ENCODE assay signal across 12 cellular contexts in the genomic region with DNA sequence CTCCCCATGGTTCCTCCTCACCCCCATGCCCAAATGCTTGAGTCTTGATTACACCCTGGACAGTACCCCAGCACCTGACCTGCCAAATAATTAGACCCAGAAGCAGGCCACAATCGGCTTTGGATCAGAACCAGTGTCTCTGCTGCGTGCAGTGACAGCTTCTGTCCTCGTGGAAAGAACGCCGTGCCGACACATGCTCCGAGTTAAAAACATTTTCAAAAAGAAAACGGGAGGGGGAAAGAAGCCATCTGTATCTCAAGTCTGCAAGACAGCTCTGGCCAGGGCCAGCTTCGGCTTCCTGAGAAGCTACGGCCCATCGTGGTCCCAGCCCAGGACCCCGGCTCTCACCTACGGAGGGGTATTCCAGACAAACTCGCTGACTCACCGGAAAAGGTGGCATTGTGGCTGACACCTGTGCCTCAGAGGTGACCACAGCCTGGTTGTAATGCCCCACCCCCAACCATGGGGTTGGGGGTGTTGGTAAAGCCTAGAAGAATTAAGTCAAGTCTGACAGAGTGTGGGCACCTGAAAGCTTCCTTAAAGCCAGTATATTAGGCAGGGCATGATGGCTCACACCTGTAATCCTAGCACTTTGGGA. TPM values are rescaled to one million over a fixed set of nuclear protein-coding genes. Genes with fewer than 3 reads are reported as not detected.
DNase-seq lines count a peak whose midpoint lies in the region; ATAC-seq and TF ChIP-seq lines count a peak whose summit lies in the region.
"Had no signal": no experiment of that assay in that cellular context is flagged by ENCODE, and none has a peak within 500 bp of the region (broad histone marks: within the 10 kb centered on the region; RNA-seq: fewer than 3 reads in every experiment).

No MANE protein-coding gene starts in this region.

- no peak overlapping the region for H3K4me3 Mint-ChIP-seq in activated CD4-positive, alpha-beta T cell treated with anti-CD3 and anti-CD28 coated beads for 36 hours
- H3K4me3 Mint-ChIP-seq in activated T-cell treated with anti-CD3 and anti-CD28 coated beads, Interleukin-2, amount 50 U/mL, for 72 hours = peak overlapping the region; percentile 19 to 29

- H3K27me3 ChIP-seq in heart left ventricle = no peaks in the 10 kb centered on the region
- no peaks in the 10 kb centered on the region for H3K27me3 ChIP-seq in PC-3 (ENCODE audit: low read length)
- H3K27me3 ChIP-seq: neutrophil had no signal

- H3K36me3 ChIP-seq in heart left ventricle (peaks cover 0 to 15% (median 0%) of the 10 kb centered on the region in 9 donors), PC-3 (ENCODE audit: low read depth, low read length) (no peaks in the 10 kb centered on the region)
- H3K36me3 ChIP-seq: neutrophil had no signal

- H4K20me1 ChIP-seq in PC-3 (ENCODE audit: low read length) = no peaks in the 10 kb centered on the region

- H3K27me3 Mint-ChIP-seq in activated CD4-positive, alpha-beta T cell treated with anti-CD3 and anti-CD28 coated beads for 36 hours = no peaks in the 10 kb centered on the region
- H3K27me3 Mint-ChIP-seq in activated T-cell treated with anti-CD3 and anti-CD28 coated beads, Interleukin-2, amount 50 U/mL, for 72 hours (ENCODE audit: low read depth) = no peaks in the 10 kb centered on the region

- H3K27ac ChIP-seq in heart left ventricle = peak overlapping the region; percentile 17 to 85 (median 62)
- H3K27ac ChIP-seq in PC-3 (ENCODE audit: low read length) = no peak overlapping the region
- H3K27ac ChIP-seq: neutrophil had no signal

- H3K4me1 ChIP-seq in heart left ventricle (peaks cover 0 to 80% (median 60%) of the 10 kb centered on the region in 12 donors), PC-3 (ENCODE audit: insufficient read depth, low read length) (peaks cover 14% of the 10 kb centered on the region)

- intact Hi-C loops in activated CD4-positive, alpha-beta T cell treated with anti-CD3 and anti-CD28 coated beads for 36 hours (cut with DNase I, micrococcal nuclease) = no loop called here
- intact Hi-C loops in heart left ventricle (cut with DNase I) = loop anchor here in 1 of 10 donors (1.0 kb wide), 1 partner anchor 17 kb away; no protein-coding TSS in a partner anchor
- intact Hi-C loops in PC-3 (cut with micrococcal nuclease) = no loop called here

- CTCF ChIA-PET in activated CD4-positive, alpha-beta T cell treated with anti-CD3 and anti-CD28 coated beads for 36 hours (lab: Charles Lee) = no interaction called here
- CTCF ChIA-PET in PC-3 (lab: Charles Lee) = interaction anchor here (0.6 kb wide), 1 partner anchor 33 kb away, joined by 4 read pairs; no protein-coding TSS in a partner anchor

- H3K36me3 Mint-ChIP-seq in activated CD4-positive, alpha-beta T cell treated with anti-CD3 and anti-CD28 coated beads for 36 hours (ENCODE audit: low read depth) = peaks cover 5% of the 10 kb centered on the region
- peaks cover 3 to 5% of the 10 kb centered on the region in 2 donors for H3K36me3 Mint-ChIP-seq in activated T-cell treated with anti-CD3 and anti-CD28 coated beads, Interleukin-2, amount 50 U/mL, for 72 hours (ENCODE audit: insufficient read depth in 2 of 2)

- H3F3A ChIP-seq in PC-3 (ENCODE audit: low read length, unreplicated experiment) = no peaks in the 10 kb centered on the region

- 45 to 59% (median 53%) methylated on average over 15 of the region's 15 CpGs for WGBS in heart left ventricle, 4 donors

- no TSS peak for BruUV-seq in PC-3 (replicated peaks; lab: Mats Ljungman, UMichigan)

- TF ChIP-seq CTCF in heart left ventricle (IDR thresholded peaks at IDR 0.05) = no peak
- TF ChIP-seq CTCF in PC-3 (conservative IDR thresholded peaks at IDR 0.05; ENCODE audit: low read depth, low read length) = no peak

- H3K4me3 ChIP-seq in heart left ventricle (peak overlapping the region in 2 of 12 donors; percentile 6 to 24), PC-3 (ENCODE audit: low read length) (no peak overlapping the region)

- H2AFZ ChIP-seq in PC-3 (ENCODE audit: low read length) = no peak overlapping the region

- H3K4me2 ChIP-seq in PC-3 (ENCODE audit: low read length) = no peak overlapping the region

- POLR2A ChIA-PET in activated CD4-positive, alpha-beta T cell treated with anti-CD3 and anti-CD28 coated beads for 36 hours (lab: Charles Lee) = no interaction called here
- POLR2A ChIA-PET in PC-3 (lab: Charles Lee; ENCODE audit: unreplicated experiment) = no interaction called here

- DNase-seq in activated CD4-positive, alpha-beta T cell treated with anti-CD3 and anti-CD28 coated beads for 36 hours = peak; percentile 39
- no peak for DNase-seq in activated CD4-positive, alpha-beta T cell treated with anti-CD3 and anti-CD28 coated beads for 1 hour
- peak; percentile 41 to 42 for DNase-seq in activated T-cell treated with anti-CD3 and anti-CD28 coated beads, Interleukin-2, amount 50 U/mL, for 72 hours
- no peak for DNase-seq in heart left ventricle
- peak; percentile 58 for DNase-seq in stimulated activated CD8-positive, alpha-beta memory T cell treated with anti-CD3 and anti-CD28 coated beads, Interleukin-4, amount 100 ng/mL, for 48 hours
- no peak for DNase-seq in PC-3
- no peak for DNase-seq in SW 1271 (lab: John Stamatoyannopoulos, UW)
- no peak for DNase-seq in T1000 (lab: John Stamatoyannopoulos, UW)
- DNase-seq: 8988T, islet precursor cell, KG1 had no signal

- no peaks in the 10 kb centered on the region for H3K9me2 ChIP-seq in PC-3 (replicated peaks; ENCODE audit: low read length)

- no peaks in the 10 kb centered on the region for H3K9me3 ChIP-seq in heart left ventricle
- no peaks in the 10 kb centered on the region for H3K9me3 ChIP-seq in PC-3 (ENCODE audit: low read length)
- H3K9me3 ChIP-seq: neutrophil had no signal

- H3K79me2 ChIP-seq in PC-3 (ENCODE audit: low read length) = no peaks in the 10 kb centered on the region

- H3K9me3 Mint-ChIP-seq in activated CD4-positive, alpha-beta T cell treated with anti-CD3 and anti-CD28 coated beads for 36 hours (ENCODE audit: low read depth) = no peaks in the 10 kb centered on the region
- no peaks in the 10 kb centered on the region for H3K9me3 Mint-ChIP-seq in activated T-cell treated with anti-CD3 and anti-CD28 coated beads, Interleukin-2, amount 50 U/mL, for 72 hours

- no peak overlapping the region for H3K9ac ChIP-seq in PC-3 (ENCODE audit: low read length)

- peaks cover 61% of the 10 kb centered on the region for H3K4me1 Mint-ChIP-seq in activated CD4-positive, alpha-beta T cell treated with anti-CD3 and anti-CD28 coated beads for 36 hours
- peaks cover 58% of the 10 kb centered on the region for H3K4me1 Mint-ChIP-seq in activated T-cell treated with anti-CD3 and anti-CD28 coated beads, Interleukin-2, amount 50 U/mL, for 72 hours (ENCODE audit: low read depth)

- no peak for ATAC-seq in activated CD4-positive, alpha-beta T cell treated with anti-CD3 and anti-CD28 coated beads for 36 hours
- peak; percentile 28 for ATAC-seq in activated T-cell treated with anti-CD3 and anti-CD28 coated beads, Interleukin-2, amount 50 U/mL, for 72 hours (replicated peaks in 1 of 2)
- ATAC-seq in heart left ventricle (no peak), PC-3 (no peak)

- no peak for TF ChIP-seq POLR2A in heart left ventricle (IDR thresholded peaks at IDR 0.05)

- H3K27ac Mint-ChIP-seq in activated CD4-positive, alpha-beta T cell treated with anti-CD3 and anti-CD28 coated beads for 36 hours = no peak overlapping the region
- H3K27ac Mint-ChIP-seq in activated T-cell treated with anti-CD3 and anti-CD28 coated beads, Interleukin-2, amount 50 U/mL, for 72 hours = peak overlapping the region; percentile 33

RNA-seq across cellular contexts. Expression of a gene that starts 25.8 kb away (rescaled TPM):
- total RNA-seq in activated CD4-positive, alpha-beta T cell treated with anti-CD3 and anti-CD28 coated beads for 36 hours = 10 to 100 TPM; 40.3 to 64.2 TPM
- 10 to 100 TPM; 70.1 to 84.9 TPM for total RNA-seq in activated T-cell treated with anti-CD3 and anti-CD28 coated beads, Interleukin-2, amount 50 U/mL, for 72 hours
- total RNA-seq in heart left ventricle (10 to 100 TPM; 20.8 to 61.8 (median 48.3) TPM), PC-3 (2014; rRNA removed) (13.0 and 15.0 TPM in 2 replicates)
- 10 to 100 TPM; 21.4 to 30.7 TPM for polyA plus RNA-seq in heart left ventricle

Comparison
In these comparisons a context has a peak if more than half of its experiments do, and no peak if none do; other contexts are left out.
1. DNase-seq: peak in activated CD4-positive, alpha-beta T cell treated with anti-CD3 and anti-CD28 coated beads for 36 hours (single experiment), activated T-cell treated with anti-CD3 and anti-CD28 coated beads, Interleukin-2, amount 50 U/mL, for 72 hours (2 of 2) and stimulated activated CD8-positive, alpha-beta memory T cell treated with anti-CD3 and anti-CD28 coated beads, Interleukin-4, amount 100 ng/mL, for 48 hours (single experiment); none in activated CD4-positive, alpha-beta T cell treated with anti-CD3 and anti-CD28 coated beads for 1 hour (single experiment), heart left ventricle (0 of 5), PC-3 (single experiment), SW 1271 (0 of 2) and T1000 (single experiment).
2. ATAC-seq: peak in activated T-cell treated with anti-CD3 and anti-CD28 coated beads, Interleukin-2, amount 50 U/mL, for 72 hours (2 of 2); none in activated CD4-positive, alpha-beta T cell treated with anti-CD3 and anti-CD28 coated beads for 36 hours (single experiment), heart left ventricle (0 of 4) and PC-3 (single experiment).